6 cellular contexts compared by ENCODE assay signal in the genomic region with DNA sequence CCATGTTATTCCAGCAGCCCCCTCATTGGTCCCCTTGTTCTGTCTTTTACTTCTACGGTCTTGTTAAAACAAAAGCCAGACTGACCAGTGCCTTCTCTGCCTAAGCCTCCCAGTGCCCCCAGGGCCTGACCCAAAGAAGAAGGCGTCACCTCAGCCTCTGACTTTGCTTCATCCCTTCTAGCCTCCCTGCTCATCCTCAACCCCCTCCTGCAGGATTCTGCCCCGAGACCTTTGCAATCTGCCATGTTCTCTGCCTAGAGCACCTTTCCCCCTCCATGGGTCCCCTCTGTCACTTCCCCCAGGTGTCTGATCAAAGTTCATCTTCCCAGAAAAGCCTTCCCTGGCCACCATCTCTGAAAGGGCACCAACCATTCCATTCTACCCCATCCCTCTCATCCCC.
"Had no signal": no experiment of that assay in that cellular context is flagged by ENCODE, and none has a peak within 500 bp of the region (broad histone marks: within the 10 kb centered on the region; RNA-seq: fewer than 3 reads in every experiment).

No MANE protein-coding gene starts in this region.

- H3K4me3 Mint-ChIP-seq: IgD-negative memory B cell had no signal

- ATAC-seq: HepG2, K562 had no signal

- DNase-seq: IMR-90 had no signal

- H3K4me3 ChIP-seq: K562 had no signal

- H3K9me3 Mint-ChIP-seq: IgD-negative memory B cell had no signal

- FAIRE-seq: HepG2, HTR-8/SVneo, K562 had no signal

- H3K27ac Mint-ChIP-seq: IgD-negative memory B cell had no signal

- H3K27ac ChIP-seq: HL-60 had no signal
